ENCODE assay signal across 8 cellular contexts in genomic region chr19:35153701-35154534, GRCh38. TPM values are rescaled to one million over a fixed set of nuclear protein-coding genes. Genes with fewer than 3 reads are reported as not detected.
DNase-seq lines count a peak whose midpoint lies in the region; ATAC-seq and TF ChIP-seq lines count a peak whose summit lies in the region.

No MANE protein-coding gene starts in this region.

- H3K27me3 ChIP-seq in psoas muscle (ENCODE audit: insufficient read depth in 3 of 3, low read length in 2 of 3) (peaks cover 0 to 41% (median 20%) of the 10 kb centered on the region in 3 donors), vagina (no peaks in the 10 kb centered on the region)

- peak; percentile 34 for DNase-seq in NCI-H1694 treated with DMSO at 0.1 percent for 48 hours (lab: John Stamatoyannopoulos, UW)
- no peak for DNase-seq in NCI-H1694 (lab: John Stamatoyannopoulos, UW)
- DNase-seq in NOMO-1 treated with DMSO at 0.1 percent for 48 hours (lab: John Stamatoyannopoulos, UW; ENCODE audit: unreplicated experiment): peak; percentile 53
- DNase-seq in activated T-cell treated with anti-CD3 and anti-CD28 coated beads, Interleukin-2, amount 50 U/mL, for 48 hours: peak; percentile 88
- peak; percentile 32 to 72 for DNase-seq in foreskin fibroblast
- peak; percentile 44 to 65 for DNase-seq in psoas muscle
- DNase-seq in vagina (ENCODE audit: extremely low spot score in 2 of 2): no peak

- 1 to 2% (median 1%) methylated on average over 33 to 36 of the region's 36 CpGs for WGBS in psoas muscle, 3 donors

- H3K36me3 ChIP-seq in psoas muscle (ENCODE audit: insufficient read depth in 1 of 2, low read depth in 1 of 2) (peaks cover 0 to 8% of the 10 kb centered on the region in 2 donors), vagina (peaks cover 0 to 17% of the 10 kb centered on the region in 2 donors)

- H3K27ac ChIP-seq in psoas muscle (no peak overlapping the region), vagina (peak overlapping the region; percentile 90)

- TF ChIP-seq POLR2A in vagina (IDR thresholded peaks at IDR 0.05): no peak

- ATAC-seq in psoas muscle (peak in 3 of 4 donors; percentile 36 to 43 (median 38)), GM18519 (IDR thresholded peaks at IDR 0.05; ENCODE audit: low FRiP score, unreplicated experiment) (no peak)

- intact Hi-C loops in psoas muscle (cut with DNase I): no loop called here
- intact Hi-C loops in vagina (cut with DNase I): no loop called here

- TF ChIP-seq CTCF in foreskin fibroblast (IDR thresholded peaks at IDR 0.05; ENCODE audit: low read depth, low read length): peak; percentile 61
- TF ChIP-seq CTCF in psoas muscle (IDR thresholded peaks at IDR 0.05): peak; percentile 31
- peak in 1 of 3 experiments; percentile 54 for TF ChIP-seq CTCF in vagina (IDR thresholded peaks at IDR 0.05)

- H3K4me1 ChIP-seq in psoas muscle (no peaks in the 10 kb centered on the region), vagina (peaks cover 37% of the 10 kb centered on the region)

- H3K4me3 ChIP-seq in foreskin fibroblast (ENCODE audit: low read depth in 1 of 2, low read length in 2 of 2): peak overlapping the region; percentile 83 to 96
- peak overlapping the region; percentile 63 for H3K4me3 ChIP-seq in psoas muscle
- peak overlapping the region; percentile 73 to 78 for H3K4me3 ChIP-seq in vagina

- H3K9me3 ChIP-seq in psoas muscle: no peaks in the 10 kb centered on the region
- H3K9me3 ChIP-seq in vagina: no peaks in the 10 kb centered on the region

RNA-seq across cellular contexts. Expression of gene FXYD5, which starts 0.6 kb away (rescaled TPM):
- 10 to 100 TPM in 3 of 4 donors, 1 to 10 TPM in 1; 9.5 to 14.8 (median 11.7) TPM for total RNA-seq in psoas muscle
- polyA plus RNA-seq in psoas muscle: 10 to 100 TPM in 2 of 3 donors, 1 to 10 TPM in 1; 6.4 to 19.1 (median 11.5) TPM
- 144 TPM for total RNA-seq in vagina

RNA-seq across cellular contexts. Expression of gene FXYD7, which starts 10.9 kb away (rescaled TPM):
- total RNA-seq in psoas muscle (under 1 TPM in 3 of 4 donors, not detected in 1; 0.56 to 0.65 (median 0.58) TPM), vagina (3.4 TPM)
- under 1 TPM in 1 of 3 donors, not detected in 2; 0.13 TPM for polyA plus RNA-seq in psoas muscle

RNA-seq across cellular contexts. Expression of gene FXYD1, which starts 15.3 kb away (rescaled TPM):
- total RNA-seq in psoas muscle: 100 to 1,000 TPM; 409 to 860 (median 548) TPM
- 100 to 1,000 TPM; 210 to 581 (median 299) TPM for polyA plus RNA-seq in psoas muscle
- total RNA-seq in vagina: 135 TPM

RNA-seq across cellular contexts. Expression of gene LGI4, which starts 19.1 kb away (rescaled TPM):
- 10 to 100 TPM in 3 of 4 donors, 1 to 10 TPM in 1; 3.3 to 22.1 (median 17.3) TPM for total RNA-seq in psoas muscle
- polyA plus RNA-seq in psoas muscle: 10 to 100 TPM in 1 of 3 donors, 1 to 10 TPM in 2; 3.2 to 17.1 (median 9.5) TPM
- total RNA-seq in vagina: 32.9 TPM

RNA-seq across cellular contexts. Expression of gene FXYD3, which starts 38.3 kb away (rescaled TPM):
- not detected for total RNA-seq in psoas muscle
- under 1 TPM; 0.10 to 0.38 (median 0.13) TPM for polyA plus RNA-seq in psoas muscle
- total RNA-seq in vagina: 788 TPM

Comparison
In these comparisons a context has a peak if more than half of its experiments do, and no peak if none do; other contexts are left out.
1. DNase-seq: peak in NCI-H1694 treated with DMSO at 0.1 percent for 48 hours (single experiment), NOMO-1 treated with DMSO at 0.1 percent for 48 hours (single experiment), activated T-cell treated with anti-CD3 and anti-CD28 coated beads, Interleukin-2, amount 50 U/mL, for 48 hours (2 of 2), foreskin fibroblast (2 of 2) and psoas muscle (2 of 2); none in NCI-H1694 (single experiment) and vagina (0 of 2).
2. Peak in every context shown above with its lines, with median percentiles within 50 percentile points of each other: H3K4me3 ChIP-seq.